Comparison of ENCODE assay signal across 19 cellular contexts in genomic region chr12:121282072-121282742, GRCh38. TPM values are rescaled to one million over a fixed set of nuclear protein-coding genes. Genes with fewer than 3 reads are reported as not detected.
DNase-seq lines count a peak whose midpoint lies in the region; ATAC-seq and TF ChIP-seq lines count a peak whose summit lies in the region.
"Had no signal": no experiment of that assay in that cellular context is flagged by ENCODE, and none has a peak within 500 bp of the region (broad histone marks: within the 10 kb centered on the region; RNA-seq: fewer than 3 reads in every experiment).

No MANE protein-coding gene starts in this region.

- H3K4me3 ChIP-seq in endodermal cell (ENCODE audit: low read length) (no peak overlapping the region), thymus (ENCODE audit: low read length) (no peak overlapping the region)

- 86 to 98% methylated on average over 6 to 10 of the region's 10 CpGs for WGBS in endodermal cell (ENCODE audit: insufficient coverage in 1 of 2, insufficient read length in 1 of 2), 2 experiments
- 94% methylated on average over 10 of the region's 10 CpGs for WGBS in thymus

- H3K36me3 ChIP-seq in endodermal cell (ENCODE audit: control insufficient read depth, insufficient read depth, low read length) (peaks cover 12% of the 10 kb centered on the region), thymus (ENCODE audit: control insufficient read depth, insufficient read depth) (no peaks in the 10 kb centered on the region)

- H3K27ac Mint-ChIP-seq in T-helper 17 cell (peak overlapping the region; percentile 49), endodermal cell (peak overlapping the region; percentile 68), memory B cell (peak overlapping the region; percentile 56)
- H3K27ac Mint-ChIP-seq: stimulated activated naive CD8-positive, alpha-beta T cell treated with anti-CD3 and anti-CD28 coated beads, Interleukin-15, Interleukin-2, amounts not matched to agents 100 ng/mL and 50 ng/mL, for 24 hours; T-helper 1 cell treated with Interleukin-12 subunit alpha and Interleukin-12 subunit beta and Interleukin-4 antibody, amounts not matched to agents 30 μg/mL and 1 μg/mL, for 36 hours had no signal

- H3K9ac ChIP-seq in endodermal cell (ENCODE audit: extremely low read depth, low read length, poor library complexity, severe bottlenecking): no peak overlapping the region

- H3K36me3 Mint-ChIP-seq in T-helper 17 cell (ENCODE audit: low read depth) (no peaks in the 10 kb centered on the region), endodermal cell (ENCODE audit: low read depth) (peaks cover 48% of the 10 kb centered on the region), memory B cell (peaks cover 5% of the 10 kb centered on the region)

- H3K9me3 Mint-ChIP-seq in endodermal cell (no peaks in the 10 kb centered on the region), memory B cell (no peaks in the 10 kb centered on the region)
- H3K9me3 Mint-ChIP-seq: activated CD4-positive, alpha-beta T cell treated with anti-CD3 and anti-CD28 coated beads, Interleukin-2, amount 10 ng/mL, durations not matched to agents 7 days and 5 days; stimulated activated naive CD8-positive, alpha-beta T cell treated with anti-CD3 and anti-CD28 coated beads, Interleukin-15, Interleukin-2, amounts not matched to agents 100 ng/mL and 50 ng/mL, for 24 hours; T-helper 1 cell treated with Interleukin-12 subunit alpha and Interleukin-12 subunit beta and Interleukin-4 antibody, amounts not matched to agents 30 μg/mL and 1 μg/mL, for 36 hours had no signal

- H3K4me3 Mint-ChIP-seq in T-helper 17 cell (no peak overlapping the region), endodermal cell (no peak overlapping the region), memory B cell (no peak overlapping the region)
- H3K4me3 Mint-ChIP-seq: activated CD4-positive, alpha-beta T cell treated with anti-CD3 and anti-CD28 coated beads, Interleukin-2, amount 10 ng/mL, durations not matched to agents 7 days and 5 days; stimulated activated naive CD8-positive, alpha-beta T cell treated with anti-CD3 and anti-CD28 coated beads, Interleukin-15, Interleukin-2, amounts not matched to agents 100 ng/mL and 50 ng/mL, for 24 hours; T-helper 1 cell treated with Interleukin-12 subunit alpha and Interleukin-12 subunit beta and Interleukin-4 antibody, amounts not matched to agents 30 μg/mL and 1 μg/mL, for 36 hours had no signal

- DNase-seq in T-helper 17 cell: no peak
- peak; percentile 71 for DNase-seq in endodermal cell
- DNase-seq in memory B cell (ENCODE audit: low spot score in 2 of 2): no peak
- DNase-seq in HK-2 (ENCODE audit: unreplicated experiment): no peak
- DNase-seq: activated CD4-positive, alpha-beta T cell treated with anti-CD3 and anti-CD28 coated beads, Interleukin-2, amount 10 ng/mL, durations not matched to agents 7 days and 5 days; activated CD8-positive, alpha-beta memory T cell treated with anti-CD3 and anti-CD28 coated beads, Interleukin-2, amount 50 U/mL, for 4 hours; cortex of kidney; EL; H7; KBM-7; MM.1S; NCI-H1436; NCI-H524; stimulated activated CD4-positive, alpha-beta T cell treated with anti-CD3 and anti-CD28 coated beads, Interleukin-4, amount 100 ng/mL, for 24 hours had no signal

- ATAC-seq in T-helper 17 cell (no peak), memory B cell (ENCODE audit: low read depth) (no peak), HG03175 (IDR thresholded peaks at IDR 0.05; ENCODE audit: unreplicated experiment) (no peak), HG03108 (IDR thresholded peaks at IDR 0.05; ENCODE audit: unreplicated experiment) (no peak)

- H3K27me3 Mint-ChIP-seq in T-helper 17 cell (no peaks in the 10 kb centered on the region), endodermal cell (ENCODE audit: insufficient read depth) (no peaks in the 10 kb centered on the region), memory B cell (no peaks in the 10 kb centered on the region)
- H3K27me3 Mint-ChIP-seq: activated CD4-positive, alpha-beta T cell treated with anti-CD3 and anti-CD28 coated beads, Interleukin-2, amount 10 ng/mL, durations not matched to agents 7 days and 5 days; stimulated activated naive CD8-positive, alpha-beta T cell treated with anti-CD3 and anti-CD28 coated beads, Interleukin-15, Interleukin-2, amounts not matched to agents 100 ng/mL and 50 ng/mL, for 24 hours had no signal

- H3K9me3 ChIP-seq in T-helper 17 cell (ENCODE audit: control insufficient read depth, low read length, poor library complexity, severe bottlenecking): no peaks in the 10 kb centered on the region
- no peaks in the 10 kb centered on the region for H3K9me3 ChIP-seq in endodermal cell (ENCODE audit: control insufficient read depth, low read length)
- H3K9me3 ChIP-seq in thymus (ENCODE audit: control insufficient read depth): no peaks in the 10 kb centered on the region

- no peak for TF ChIP-seq CTCF in endodermal cell (conservative IDR thresholded peaks at IDR 0.05)

- peaks cover 2% of the 10 kb centered on the region for H3K4me1 Mint-ChIP-seq in T-helper 17 cell
- peaks cover 34% of the 10 kb centered on the region for H3K4me1 Mint-ChIP-seq in endodermal cell
- H3K4me1 Mint-ChIP-seq in memory B cell: peaks cover 4% of the 10 kb centered on the region

- H3K27me3 ChIP-seq in endodermal cell (ENCODE audit: control insufficient read depth, insufficient read depth, low read length, poor library complexity, severe bottlenecking) (no peaks in the 10 kb centered on the region), thymus (ENCODE audit: control insufficient read depth, insufficient read depth) (no peaks in the 10 kb centered on the region)

- H3K27ac ChIP-seq in endodermal cell (ENCODE audit: low read depth, low read length) (no peak overlapping the region), thymus (ENCODE audit: low read depth) (peak overlapping the region; percentile 11)

- peaks cover 14% of the 10 kb centered on the region for H3K4me1 ChIP-seq in endodermal cell (ENCODE audit: control insufficient read depth, insufficient read depth, low read length)
- no peaks in the 10 kb centered on the region for H3K4me1 ChIP-seq in thymus (ENCODE audit: control insufficient read depth, insufficient read depth, low read length)

RNA-seq across cellular contexts. Expression of gene CAMKK2, which starts 14.3 kb away (rescaled TPM):
- total RNA-seq in T-helper 17 cell (10 to 100 TPM; 12.5 to 15.8 TPM), endodermal cell (100 to 1,000 TPM in 1 of 2 donors, 10 to 100 TPM in 1; 95.8 to 113 TPM)
- 30.7 TPM for polyA plus RNA-seq in endodermal cell (2013, experiment 1 of 2)
- 29.4 TPM for polyA plus RNA-seq in endodermal cell (2013, experiment 2 of 2)
- 14.0 TPM for polyA plus RNA-seq in thymus

Comparison
In these comparisons a context has a peak if more than half of its experiments do, and no peak if none do; other contexts are left out.
1. RNA of gene CAMKK2, which starts 14.3 kb away (total RNA-seq): 95.8 to 113 TPM in endodermal cell; 12.5 to 15.8 TPM in T-helper 17 cell; every median in the first group is over 4 times any median in the second.
2. Peak in every context shown above with its lines, with median percentiles within 50 percentile points of each other: H3K27ac Mint-ChIP-seq.